In genomic region chr2:241598487-241598886, GRCh38 we compare ENCODE assay signal across 9 cellular contexts. TPM values are rescaled to one million over a fixed set of nuclear protein-coding genes. Genes with fewer than 3 reads are reported as not detected.
DNase-seq lines count a peak whose midpoint lies in the region; ATAC-seq and TF ChIP-seq lines count a peak whose summit lies in the region.
"Had no signal": no experiment of that assay in that cellular context is flagged by ENCODE, and none has a peak within 500 bp of the region (broad histone marks: within the 10 kb centered on the region; RNA-seq: fewer than 3 reads in every experiment).

No MANE protein-coding gene starts in this region.

- no peaks in the 10 kb centered on the region for H3K9me2 ChIP-seq in PC-3 (replicated peaks; ENCODE audit: low read length)

- no peak overlapping the region for H3K9ac ChIP-seq in PC-3 (ENCODE audit: low read length)

- TF ChIP-seq CTCF in 22Rv1 (IDR thresholded peaks at IDR 0.05), result peak; percentile 54
- TF ChIP-seq CTCF in GM12873 (IDR thresholded peaks at IDR 0.05; ENCODE audit: insufficient read depth, low read depth, low read length, missing control alignments), result peak; percentile 34
- peak; percentile 55 for TF ChIP-seq CTCF in PC-3 (conservative IDR thresholded peaks at IDR 0.05; ENCODE audit: low read depth, low read length)
- peak; percentile 13 for TF ChIP-seq CTCF in fibroblast of the aortic adventitia (IDR thresholded peaks at IDR 0.05; ENCODE audit: insufficient read depth, low read length)
- TF ChIP-seq CTCF in endothelial cell (IDR thresholded peaks at IDR 0.05; ENCODE audit: unreplicated experiment), result no peak

- no peak overlapping the region for H3K4me2 ChIP-seq in PC-3 (ENCODE audit: low read length)

- intact Hi-C loops in PC-3 (cut with micrococcal nuclease), result loop anchor here (1.0 kb wide), 1 partner anchor 49 kb away; no protein-coding TSS in a partner anchor

- no peak overlapping the region for H3K27ac Mint-ChIP-seq in endothelial cell (ENCODE audit: unreplicated experiment)
- H3K27ac Mint-ChIP-seq: activated CD4-positive, alpha-beta memory T cell treated with anti-CD3 and anti-CD28 coated beads, Interleukin-2, amount 10 ng/mL, durations not matched to agents 7 days and 5 days had no signal

- peak; percentile 46 for DNase-seq in PC-3
- no peak for DNase-seq in fibroblast of the aortic adventitia (ENCODE audit: low read depth)
- DNase-seq in NCI-H1930 (lab: John Stamatoyannopoulos, UW), result no peak
- DNase-seq in endothelial cell (ENCODE audit: low spot score), result no peak
- no peak for DNase-seq in hypothalamus (lab: John Stamatoyannopoulos, UW)
- no peak for DNase-seq in midbrain (lab: John Stamatoyannopoulos, UW)
- DNase-seq: activated CD4-positive, alpha-beta memory T cell treated with anti-CD3 and anti-CD28 coated beads, Interleukin-2, amount 10 ng/mL, durations not matched to agents 7 days and 5 days had no signal

- no peaks in the 10 kb centered on the region for H3F3A ChIP-seq in PC-3 (ENCODE audit: low read length, unreplicated experiment)

- POLR2A ChIA-PET in PC-3 (lab: Charles Lee; ENCODE audit: unreplicated experiment), result no interaction called here

- H3K36me3 ChIP-seq in PC-3 (ENCODE audit: low read depth, low read length), result peaks cover 4% of the 10 kb centered on the region; the same call in 1 of the 2 replicates

- no peaks in the 10 kb centered on the region for H4K20me1 ChIP-seq in PC-3 (ENCODE audit: low read length)

- no peak overlapping the region for H3K4me3 Mint-ChIP-seq in endothelial cell (ENCODE audit: unreplicated experiment)
- H3K4me3 Mint-ChIP-seq: activated CD4-positive, alpha-beta memory T cell treated with anti-CD3 and anti-CD28 coated beads, Interleukin-2, amount 10 ng/mL, durations not matched to agents 7 days and 5 days had no signal

- no TSS peak for BruUV-seq in PC-3 (replicated peaks; lab: Mats Ljungman, UMichigan)

- no peaks in the 10 kb centered on the region for H3K27me3 ChIP-seq in PC-3 (ENCODE audit: low read length)

- H3K4me1 ChIP-seq in PC-3 (ENCODE audit: insufficient read depth, low read length), result no peaks in the 10 kb centered on the region

- H3K27me3 Mint-ChIP-seq in endothelial cell (ENCODE audit: unreplicated experiment), result peaks cover 3% of the 10 kb centered on the region
- H3K27me3 Mint-ChIP-seq: activated CD4-positive, alpha-beta memory T cell treated with anti-CD3 and anti-CD28 coated beads, Interleukin-2, amount 10 ng/mL, durations not matched to agents 7 days and 5 days had no signal

- H3K4me3 ChIP-seq in PC-3 (ENCODE audit: low read length) (no peak overlapping the region), fibroblast of the aortic adventitia (ENCODE audit: low read depth, low read length) (no peak overlapping the region)

- peak; percentile 71 for ATAC-seq in PC-3

- H3K4me1 Mint-ChIP-seq in endothelial cell (ENCODE audit: unreplicated experiment), result no peaks in the 10 kb centered on the region
- H3K4me1 Mint-ChIP-seq: activated CD4-positive, alpha-beta memory T cell treated with anti-CD3 and anti-CD28 coated beads, Interleukin-2, amount 10 ng/mL, durations not matched to agents 7 days and 5 days had no signal

- no peaks in the 10 kb centered on the region for H3K79me2 ChIP-seq in PC-3 (ENCODE audit: low read length)

- no peaks in the 10 kb centered on the region for H3K9me3 ChIP-seq in PC-3 (ENCODE audit: low read length)

- no peak overlapping the region for H2AFZ ChIP-seq in PC-3 (ENCODE audit: low read length)

- peaks cover 23% of the 10 kb centered on the region for H3K36me3 Mint-ChIP-seq in endothelial cell (ENCODE audit: low read depth, unreplicated experiment)

- CTCF ChIA-PET in PC-3 (lab: Charles Lee), result interaction anchor here (0.6 to 1.1 kb wide), 4 partner anchors 8 to 207 kb away, joined by 3 to 6 read pairs (median 4); no protein-coding TSS in a partner anchor

- H3K9me3 Mint-ChIP-seq in endothelial cell (ENCODE audit: unreplicated experiment), result no peaks in the 10 kb centered on the region
- H3K9me3 Mint-ChIP-seq: activated CD4-positive, alpha-beta memory T cell treated with anti-CD3 and anti-CD28 coated beads, Interleukin-2, amount 10 ng/mL, durations not matched to agents 7 days and 5 days had no signal

- H3K27ac ChIP-seq in 22Rv1 (no peak overlapping the region), PC-3 (ENCODE audit: low read length) (no peak overlapping the region)

RNA-seq across cellular contexts. Expression of gene THAP4, which starts 38.5 kb away (rescaled TPM):
- total RNA-seq in PC-3 (2014; rRNA removed), result 75.1 and 102 TPM in 2 replicates
- 26.4 and 27.0 TPM in 2 replicates for total RNA-seq in fibroblast of the aortic adventitia (ENCODE audit: low replicate concordance)
- 42.5 TPM for total RNA-seq in endothelial cell (ENCODE audit: unreplicated experiment)

RNA-seq across cellular contexts. Expression of gene ATG4B, which starts 39.0 kb away (rescaled TPM):
- total RNA-seq in PC-3 (2014; rRNA removed), result 83.0 and 88.6 TPM in 2 replicates
- total RNA-seq in fibroblast of the aortic adventitia (ENCODE audit: low replicate concordance), result 22.3 and 52.0 TPM in 2 replicates
- 124 TPM for total RNA-seq in endothelial cell (ENCODE audit: unreplicated experiment)

RNA-seq across cellular contexts. Expression of gene BOK, which starts 39.9 kb away (rescaled TPM):
- total RNA-seq in PC-3 (2014; rRNA removed) (30.2 and 39.3 TPM in 2 replicates), fibroblast of the aortic adventitia (ENCODE audit: low replicate concordance) (15.3 and 21.4 TPM in 2 replicates), endothelial cell (ENCODE audit: unreplicated experiment) (110 TPM)
